ENCODE assay signal across 8 cellular contexts in genomic region chr7:73308074-73308664, GRCh38. TPM values are rescaled to one million over a fixed set of nuclear protein-coding genes. Genes with fewer than 3 reads are reported as not detected.
DNase-seq lines count a peak whose midpoint lies in the region; ATAC-seq and TF ChIP-seq lines count a peak whose summit lies in the region.

No MANE protein-coding gene starts in this region.

- no peaks in the 10 kb centered on the region for H3K27me3 Mint-ChIP-seq in activated naive CD4-positive, alpha-beta T cell treated with anti-CD3 and anti-CD28 coated beads for 36 hours (ENCODE audit: low read depth)
- no peaks in the 10 kb centered on the region for H3K27me3 Mint-ChIP-seq in T-cell

- peak overlapping the region; percentile 50 for H3K9ac ChIP-seq in rectal smooth muscle tissue (ENCODE audit: low read length)

- POLR2A ChIA-PET in T-cell (lab: Charles Lee): no interaction called here

- no peaks in the 10 kb centered on the region for H3K9me3 ChIP-seq in gastroesophageal sphincter

- H3K4me3 ChIP-seq in gastroesophageal sphincter (peak overlapping the region; percentile 87 to 95), rectal smooth muscle tissue (ENCODE audit: low read length) (peak overlapping the region; percentile 78)

- WGBS in gastroesophageal sphincter (ENCODE audit: low coverage in 1 of 2), 2 donors: 16 to 42% methylated on average over 10 to 24 of the region's 43 CpGs

- peaks cover 0 to 42% of the 10 kb centered on the region in 2 donors for H3K36me3 ChIP-seq in gastroesophageal sphincter
- H3K36me3 ChIP-seq in rectal smooth muscle tissue (ENCODE audit: control insufficient read depth, insufficient read depth, low read length): peaks cover 12% of the 10 kb centered on the region

- DNase-seq in activated naive CD4-positive, alpha-beta T cell treated with anti-CD3 and anti-CD28 coated beads for 36 hours: peak; percentile 17
- DNase-seq in activated naive CD4-positive, alpha-beta T cell treated with Interleukin-2 at 50 U/mL for 16 hours: no peak
- peak in 2 of 34 experiments; percentile 6 to 9 for DNase-seq in T-cell
- DNase-seq in central memory CD4-positive, alpha-beta T cell: no peak
- DNase-seq in activated gamma-delta T cell (lab: John Stamatoyannopoulos, UW): no peak

- no peak for TF ChIP-seq CTCF in gastroesophageal sphincter (IDR thresholded peaks at IDR 0.05)

- intact Hi-C loops in activated naive CD4-positive, alpha-beta T cell treated with anti-CD3 and anti-CD28 coated beads for 36 hours (cut with micrococcal nuclease): loop anchor here (1.0 kb wide), 1 partner anchor 214 kb away; the partner anchor contains the start of gene BAZ1B

- peaks cover 0 to 20% (median 5%) of the 10 kb centered on the region in 3 donors for H3K4me1 ChIP-seq in gastroesophageal sphincter
- peaks cover 4% of the 10 kb centered on the region for H3K4me1 ChIP-seq in rectal smooth muscle tissue (ENCODE audit: control insufficient read depth, insufficient read depth, low read length)

- peaks cover 24% of the 10 kb centered on the region for H3K36me3 Mint-ChIP-seq in activated naive CD4-positive, alpha-beta T cell treated with anti-CD3 and anti-CD28 coated beads for 36 hours (ENCODE audit: low read depth)
- H3K36me3 Mint-ChIP-seq in T-cell: peaks cover 21% of the 10 kb centered on the region

- CTCF ChIA-PET in activated naive CD4-positive, alpha-beta T cell treated with anti-CD3 and anti-CD28 coated beads for 36 hours (lab: Charles Lee): interaction anchor here (0.6 to 1.4 kb wide), 2 partner anchors 143 to 257 kb away, joined by 3 to 4 read pairs; no protein-coding TSS in a partner anchor
- CTCF ChIA-PET in T-cell (lab: Charles Lee): no interaction called here

- H3K27ac ChIP-seq in gastroesophageal sphincter (peak overlapping the region; percentile 57 to 84 (median 78)), rectal smooth muscle tissue (ENCODE audit: low read depth, low read length) (peak overlapping the region; percentile 59)

- H3K27me3 ChIP-seq in gastroesophageal sphincter (no peaks in the 10 kb centered on the region), rectal smooth muscle tissue (ENCODE audit: control insufficient read depth, insufficient read depth, low read length) (no peaks in the 10 kb centered on the region)

- H3K9me3 Mint-ChIP-seq in activated naive CD4-positive, alpha-beta T cell treated with anti-CD3 and anti-CD28 coated beads for 36 hours: no peaks in the 10 kb centered on the region
- no peaks in the 10 kb centered on the region for H3K9me3 Mint-ChIP-seq in T-cell

- H3K27ac Mint-ChIP-seq in activated naive CD4-positive, alpha-beta T cell treated with anti-CD3 and anti-CD28 coated beads for 36 hours: peak overlapping the region; percentile 93
- peak overlapping the region; percentile 94 for H3K27ac Mint-ChIP-seq in T-cell

- ATAC-seq in HG02973 (IDR thresholded peaks at IDR 0.05; ENCODE audit: unreplicated experiment) (peak; percentile 36), T-cell (replicated peaks in 1 of 4) (peak; percentile 43 to 56 (median 52)), gastroesophageal sphincter (peak; percentile 35)

- H3K4me3 Mint-ChIP-seq in activated naive CD4-positive, alpha-beta T cell treated with anti-CD3 and anti-CD28 coated beads for 36 hours: peak overlapping the region; percentile 99
- peak overlapping the region; percentile 96 to 100 (median 98) for H3K4me3 Mint-ChIP-seq in T-cell

- no peak for TF ChIP-seq POLR2A in gastroesophageal sphincter (IDR thresholded peaks at IDR 0.05)

- TF ChIP-seq EP300 in gastroesophageal sphincter (IDR thresholded peaks at IDR 0.05): no peak

- peaks cover 28% of the 10 kb centered on the region for H3K4me1 Mint-ChIP-seq in activated naive CD4-positive, alpha-beta T cell treated with anti-CD3 and anti-CD28 coated beads for 36 hours (ENCODE audit: low read depth)
- H3K4me1 Mint-ChIP-seq in T-cell: peaks cover 33 to 38% (median 38%) of the 10 kb centered on the region in 3 donors

RNA-seq across cellular contexts. Expression of gene NSUN5, which starts 0.5 kb away (rescaled TPM):
- 10 to 100 TPM; 53.3 to 57.0 TPM for total RNA-seq in activated naive CD4-positive, alpha-beta T cell treated with anti-CD3 and anti-CD28 coated beads for 36 hours
- total RNA-seq in T-cell (10 to 100 TPM; 33.1 to 68.3 (median 63.8) TPM), gastroesophageal sphincter (10 to 100 TPM; 15.8 to 34.4 (median 26.7) TPM)

RNA-seq across cellular contexts. Expression of gene TRIM50, which starts 19.7 kb away (rescaled TPM):
- total RNA-seq in activated naive CD4-positive, alpha-beta T cell treated with anti-CD3 and anti-CD28 coated beads for 36 hours: not detected
- total RNA-seq in T-cell: not detected
- under 1 TPM in 3 of 4 donors, not detected in 1; 0.27 to 0.78 (median 0.42) TPM for total RNA-seq in gastroesophageal sphincter

RNA-seq across cellular contexts. Expression of gene FKBP6, which starts 19.8 kb away (rescaled TPM):
- total RNA-seq in activated naive CD4-positive, alpha-beta T cell treated with anti-CD3 and anti-CD28 coated beads for 36 hours: not detected
- total RNA-seq in T-cell (not detected), gastroesophageal sphincter (not detected)
